ENCODE assay signal across 26 cellular contexts in genomic region chr1:33321178-33321577, GRCh38. TPM values are rescaled to one million over a fixed set of nuclear protein-coding genes. Genes with fewer than 3 reads are reported as not detected.
DNase-seq lines count a peak whose midpoint lies in the region; ATAC-seq, FAIRE-seq and TF ChIP-seq lines count a peak whose summit lies in the region.
"Had no signal": no experiment of that assay in that cellular context is flagged by ENCODE, and none has a peak within 500 bp of the region (broad histone marks: within the 10 kb centered on the region; RNA-seq: fewer than 3 reads in every experiment).

No MANE protein-coding gene starts in this region.

- H3K27ac ChIP-seq in GM12878 (ENCODE audit: control insufficient read depth, insufficient read depth) (no peak overlapping the region), Karpas-422 (ENCODE audit: low read length) (no peak overlapping the region)
- H3K27ac ChIP-seq: ascending aorta, testis, uterus had no signal

- no peak for TF ChIP-seq EP300 in GM12878 (IDR thresholded peaks at IDR 0.05; ENCODE audit: borderline replicate concordance in 1 of 2, control insufficient read depth in 1 of 2, low read depth in 2 of 2, low read length in 2 of 2)

- ATAC-seq in left ventricle myocardium superior (peak; percentile 14), Right ventricle myocardium inferior (no peak), GM12878 (no peak)

- SMC1A ChIA-PET in GM12878 (lab: Charles Lee; ENCODE audit: uncharacterized antibody, unreplicated experiment): interaction anchor here (0.9 kb wide), 1 partner anchor 150 kb away, joined by 3 read pairs; no protein-coding TSS in a partner anchor

- CTCF ChIA-PET in GM12878 (lab: Yijun Ruan, JAX): interaction anchor here (0.6 kb wide), 1 partner anchor 181 kb away, joined by 3 read pairs; no protein-coding TSS in a partner anchor

- H3K36me3 ChIP-seq in GM12878 (ENCODE audit: control insufficient read depth in 2 of 2, insufficient read depth in 2 of 2, low read length in 1 of 2) (peaks cover 7 to 16% of the 10 kb centered on the region in 2 experiments; a peak in 3 of 4 replicates), Karpas-422 (ENCODE audit: insufficient read depth, low read length) (peaks cover 15% of the 10 kb centered on the region; the same call in 1 of the 2 replicates)
- H3K36me3 ChIP-seq: uterus had no signal

- peaks cover 68% of the 10 kb centered on the region for H3K4me1 Mint-ChIP-seq in nephron progenitor cell
- H3K4me1 Mint-ChIP-seq: activated B cell treated with CpG ODN at 0.5 μM for 24 hours had no signal

- no peak overlapping the region for H2AFZ ChIP-seq in GM12878 (ENCODE audit: control insufficient read depth, low read depth, low read length)
- no peak overlapping the region for H2AFZ ChIP-seq in Karpas-422 (ENCODE audit: low read length)

- H4K20me1 ChIP-seq in GM12878 (ENCODE audit: control insufficient read depth, insufficient read depth) (no peaks in the 10 kb centered on the region), Karpas-422 (ENCODE audit: insufficient read depth, low read depth, low read length) (peaks cover 8% of the 10 kb centered on the region; the same call in 1 of the 2 replicates)

- H3K9me2 ChIP-seq in Karpas-422 (replicated peaks; ENCODE audit: insufficient read depth, low read length): no peaks in the 10 kb centered on the region

- intact Hi-C loops in left ventricle myocardium superior (cut with micrococcal nuclease): no loop called here
- intact Hi-C loops in Right ventricle myocardium inferior (cut with DNase I): no loop called here
- intact Hi-C loops in GM12878 (cut with micrococcal nuclease; ENCODE audit: unreplicated experiment): no loop called here

- in situ Hi-C loops in GM12878 (cut with MboI): no loop called here

- H3K36me3 Mint-ChIP-seq in nephron progenitor cell (ENCODE audit: low read depth): peaks cover 24% of the 10 kb centered on the region

- H3K9me3 Mint-ChIP-seq in nephron progenitor cell: no peaks in the 10 kb centered on the region
- H3K9me3 Mint-ChIP-seq: activated B cell treated with CpG ODN at 0.5 μM for 24 hours, HFFc6 had no signal

- DNase-seq in left ventricle myocardium superior (no peak), Right ventricle myocardium inferior (ENCODE audit: missing footprints) (no peak), GM12878 (ENCODE audit: low read depth, low spot score) (no peak), nephron progenitor cell (no peak), hepatic stellate cell (ENCODE audit: low spot score) (no peak), COLO668 (lab: John Stamatoyannopoulos, UW; ENCODE audit: unreplicated experiment) (no peak), Karpas-422 (no peak), NCI-H524 treated with DMSO at 0.1 percent for 48 hours (lab: John Stamatoyannopoulos, UW) (no peak)
- DNase-seq: ACHN; activated B cell treated with CpG ODN at 0.5 μM for 24 hours; activated CD4-positive, alpha-beta T cell treated with anti-CD3 and anti-CD28 coated beads, Interleukin-2, amount 50 U/mL, for 48 hours; activated CD8-positive, alpha-beta memory T cell treated with anti-CD3 and anti-CD28 coated beads, Interleukin-2, amount 50 U/mL, for 4 hours; COR-L47; HFFc6; kidney glomerular epithelial cell; mesenchymal stem cell; NCI-H1436; NCI-H510A treated with DMSO at 0.1 percent for 48 hours; stimulated activated naive CD4-positive, alpha-beta T cell treated with Interleukin-2 at 50 U/mL for 16 hours; T-helper 9 cell; testis; uterus had no signal

- H3K9ac ChIP-seq in GM12878 (ENCODE audit: control insufficient read depth, insufficient read depth, low read length): no peak overlapping the region
- no peak overlapping the region for H3K9ac ChIP-seq in Karpas-422 (ENCODE audit: low read length)

- no peak for TF ChIP-seq RAD21 in GM12878 (IDR thresholded peaks at IDR 0.05; ENCODE audit: insufficient read depth, low read depth, low read length)

- no TSS peak for BruUV-seq in GM12878 (replicated peaks; lab: Mats Ljungman, UMichigan)

- TF ChIP-seq POLR2A in GM12878 (IDR thresholded peaks at IDR 0.05; ENCODE audit: low read depth, low read length): no peak

- RAD21 ChIA-PET in GM12878 (lab: Charles Lee; ENCODE audit: unreplicated experiment): no interaction called here

- no peak overlapping the region for H3K4me2 ChIP-seq in GM12878 (ENCODE audit: control insufficient read depth, insufficient read depth)
- H3K4me2 ChIP-seq in Karpas-422 (ENCODE audit: low read depth, low read length, poor library complexity, severe bottlenecking): no peak overlapping the region

- H3K27ac Mint-ChIP-seq in nephron progenitor cell: peak overlapping the region; percentile 77
- H3K27ac Mint-ChIP-seq: activated B cell treated with CpG ODN at 0.5 μM for 24 hours; activated naive CD8-positive, alpha-beta T cell; HFFc6 had no signal

- no peaks in the 10 kb centered on the region for H3K79me2 ChIP-seq in GM12878 (ENCODE audit: control insufficient read depth, insufficient read depth, low read length)
- H3K79me2 ChIP-seq in Karpas-422 (ENCODE audit: low read length): no peaks in the 10 kb centered on the region

- no peak overlapping the region for H3K4me3 Mint-ChIP-seq in nephron progenitor cell
- H3K4me3 Mint-ChIP-seq: activated B cell treated with CpG ODN at 0.5 μM for 24 hours; activated naive CD8-positive, alpha-beta T cell; HFFc6 had no signal

- H3K4me1 ChIP-seq in GM12878 (ENCODE audit: control insufficient read depth, insufficient read depth, low read length) (no peaks in the 10 kb centered on the region), Karpas-422 (ENCODE audit: low read length) (no peaks in the 10 kb centered on the region)
- H3K4me1 ChIP-seq: ascending aorta, uterus had no signal

- POLR2A ChIA-PET in GM12878 (lab: Charles Lee): no interaction called here

- H3K27me3 ChIP-seq in GM12878 (replicated peaks in 1 of 2; ENCODE audit: control insufficient read depth in 2 of 2, insufficient read depth in 2 of 2, low read length in 1 of 2) (no peaks in the 10 kb centered on the region; a peak in 2 of 4 replicates), Karpas-422 (ENCODE audit: low read length) (no peaks in the 10 kb centered on the region)
- H3K27me3 ChIP-seq: ascending aorta, testis, uterus had no signal

- no peak for TF ChIP-seq CTCF in GM12878 (IDR thresholded peaks at IDR 0.05 in 2 of 3, conservative IDR thresholded peaks at IDR 0.05 in 1 of 3; ENCODE audit: control insufficient read depth in 2 of 3, extremely low read depth in 1 of 3, insufficient read depth in 1 of 3, low read depth in 3 of 3, low read length in 3 of 3)
- TF ChIP-seq CTCF in nephron progenitor cell (IDR thresholded peaks at IDR 0.05): no peak

- H3K27me3 Mint-ChIP-seq in nephron progenitor cell (ENCODE audit: low read depth, poor library complexity): peaks cover 3% of the 10 kb centered on the region
- H3K27me3 Mint-ChIP-seq: activated B cell treated with CpG ODN at 0.5 μM for 24 hours; activated naive CD8-positive, alpha-beta T cell had no signal

- WGBS in GM12878 (ENCODE audit: insufficient coverage, insufficient replicate concordance, low lambda C conversion rate, missing lambda C conversion rate): 57% methylated on average over 3 of the region's 5 CpGs

- no peaks in the 10 kb centered on the region for H3K9me3 ChIP-seq in GM12878 (replicated peaks; ENCODE audit: control insufficient read depth, insufficient read depth, low read length)
- H3K9me3 ChIP-seq in Karpas-422 (ENCODE audit: low read length): no peaks in the 10 kb centered on the region
- H3K9me3 ChIP-seq: ascending aorta, testis, uterus had no signal

- peak; percentile 27 for FAIRE-seq in GM12878 (lab: Jason Lieb, UNC)

- H3K4me3 ChIP-seq in GM12878 (no peak overlapping the region), Karpas-422 (ENCODE audit: low read length) (no peak overlapping the region)
- H3K4me3 ChIP-seq: ascending aorta, testis, uterus had no signal

TF ChIP-seq in GM12878, 131 proteins besides CTCF, POLR2A, EP300 and RAD21 (continues in another document):
- TF ChIP-seq RFX5 (IDR thresholded peaks at IDR 0.05; ENCODE audit: low read depth, low read length) (no peak), SRF (IDR thresholded peaks at IDR 0.05; ENCODE audit: low read depth in 2 of 2, low read length in 2 of 2) (no peak), ZNF384 (IDR thresholded peaks at IDR 0.05; ENCODE audit: borderline replicate concordance, low read depth, low read length) (no peak), ZNF207 (IDR thresholded peaks at IDR 0.05; ENCODE audit: borderline replicate concordance) (no peak), IRF3 (IDR thresholded peaks at IDR 0.05) (no peak)

RNA-seq across cellular contexts. Expression of gene A3GALT2, which starts 0.3 kb away (rescaled TPM):
- total RNA-seq in left ventricle myocardium superior: not detected
- total RNA-seq in Right ventricle myocardium inferior: not detected
- not detected in 2 replicates for total RNA-seq in GM12878 (2013; cell fraction: nucleolus; rRNA removed)
- total RNA-seq in GM12878 (2014; rRNA removed): not detected in 2 replicates
- total RNA-seq in GM12878 (2014; rRNA removed; fragmentation: Illumina TruSeq; extraction: Trizol): not detected in 2 replicates
- total RNA-seq in GM12878 (2021): not detected in 2 replicates
- not detected for polyA plus RNA-seq in GM12878 (2011; ENCODE audit: low read depth)
- polyA plus RNA-seq in GM12878 (2011; rRNA removed): not detected in 2 replicates
- not detected in 2 replicates for polyA plus RNA-seq in GM12878 (2011; cell fraction: cytosol; rRNA removed)
- not detected in 2 replicates for polyA plus RNA-seq in GM12878 (2011; cell fraction: nucleus; rRNA removed)
- not detected in 2 replicates for polyA plus RNA-seq in GM12878 (2012)
- not detected in 2 replicates for polyA plus RNA-seq in GM12878 (2014; fragmentation: Illumina TruSeq; extraction: Trizol)
- not detected for polyA plus RNA-seq in GM12878 (2014; fragmentation: Nextera tagmentation; extraction: Ambion mirVana)
- not detected in 2 replicates for polyA plus RNA-seq in GM12878 (2014; rRNA removed)
- polyA plus RNA-seq in GM12878 (2016; fragmentation: Nextera tagmentation; extraction: Ambion mirVana): not detected
- polyA minus RNA-seq in GM12878 (2011; rRNA and poly(A)+ RNA removed): not detected in 2 replicates
- not detected in 2 replicates for polyA minus RNA-seq in GM12878 (2011; cell fraction: cytosol; rRNA and poly(A)+ RNA removed)
- polyA minus RNA-seq in GM12878 (2011; cell fraction: nucleus; rRNA and poly(A)+ RNA removed): not detected in 2 replicates
- 0.47 TPM in 1 of 2 replicates, not detected in the other for total RNA-seq in Karpas-422 (2014; rRNA removed; shearing (Covaris generic); ENCODE audit: low replicate concordance)
- total RNA-seq: activated B cell treated with CpG ODN at 0.5 μM for 24 hours, ascending aorta, HFFc6, omental fat pad had no signal
- polyA plus RNA-seq: BJ had no signal
